Comparison of ENCODE assay signal across 19 cellular contexts in genomic region chr6:12420626-12421025, GRCh38.
DNase-seq lines count a peak whose midpoint lies in the region; ATAC-seq, FAIRE-seq and TF ChIP-seq lines count a peak whose summit lies in the region.
"Had no signal": no experiment of that assay in that cellular context is flagged by ENCODE, and none has a peak within 500 bp of the region (broad histone marks: within the 10 kb centered on the region; RNA-seq: fewer than 3 reads in every experiment).

No MANE protein-coding gene starts in this region.

- FAIRE-seq in TTC549 (lab: Jason Lieb, UNC): peak; percentile 83
- FAIRE-seq: endometrium, GM12891 had no signal

- H3K27ac ChIP-seq in caudate nucleus (ENCODE audit: low read depth, low read length): no peak overlapping the region
- H3K27ac ChIP-seq: psoas muscle had no signal

- DNase-seq in HCEC 1CT: peak; percentile 51
- DNase-seq in fibroblast of gingiva (ENCODE audit: low read depth): peak; percentile 17
- peak; percentile 93 for DNase-seq in retinal pigment epithelial cell (ENCODE audit: low read depth)
- no peak for DNase-seq in posterior vena cava (ENCODE audit: low spot score)
- no peak for DNase-seq in activated CD8-positive, alpha-beta T cell treated with anti-CD3 and anti-CD28 coated beads for 36 hours
- no peak for DNase-seq in iPS-NIHi11 (ENCODE audit: low spot score)
- no peak for DNase-seq in caudate nucleus (lab: John Stamatoyannopoulos, UW)
- DNase-seq: activated CD8-positive, alpha-beta memory T cell treated with anti-CD3 and anti-CD28 coated beads, Interleukin-2, amount 50 U/mL, for 4 hours; activated naive CD4-positive, alpha-beta T cell treated with anti-CD3 and anti-CD28 coated beads, Interleukin-2, amount 50 U/mL, for 16 hours; CD4-positive, alpha-beta memory T cell; hippocampal formation; KG1; left ventricle myocardium superior; NCI-H345; psoas muscle; T-cell had no signal

- peaks cover 1% of the 10 kb centered on the region for H3K27me3 Mint-ChIP-seq in activated CD8-positive, alpha-beta T cell treated with anti-CD3 and anti-CD28 coated beads for 36 hours

- intact Hi-C loops in posterior vena cava (cut with DNase I): no loop called here
- intact Hi-C loops in activated CD8-positive, alpha-beta T cell treated with anti-CD3 and anti-CD28 coated beads for 36 hours (cut with micrococcal nuclease): no loop called here

- POLR2A ChIA-PET in activated CD8-positive, alpha-beta T cell treated with anti-CD3 and anti-CD28 coated beads for 36 hours (lab: Charles Lee): no interaction called here

- no peak overlapping the region for H3K4me3 ChIP-seq in retinal pigment epithelial cell (ENCODE audit: low read length)
- H3K4me3 ChIP-seq: psoas muscle had no signal

- peaks cover 8% of the 10 kb centered on the region for H3K9me3 Mint-ChIP-seq in activated CD8-positive, alpha-beta T cell treated with anti-CD3 and anti-CD28 coated beads for 36 hours

- no peak for TF ChIP-seq CTCF in retinal pigment epithelial cell (conservative IDR thresholded peaks at IDR 0.05; ENCODE audit: low read depth, low read length)
- no peak for TF ChIP-seq CTCF in activated CD8-positive, alpha-beta T cell treated with anti-CD3 and anti-CD28 coated beads for 36 hours (IDR thresholded peaks at IDR 0.05)

- H3K27ac Mint-ChIP-seq in activated CD8-positive, alpha-beta T cell treated with anti-CD3 and anti-CD28 coated beads for 36 hours: no peak overlapping the region
- H3K27ac Mint-ChIP-seq: CD4-positive, alpha-beta memory T cell; T-cell had no signal

- no peak overlapping the region for H3K4me3 Mint-ChIP-seq in activated CD8-positive, alpha-beta T cell treated with anti-CD3 and anti-CD28 coated beads for 36 hours
- H3K4me3 Mint-ChIP-seq: CD4-positive, alpha-beta memory T cell; T-cell had no signal

- no peaks in the 10 kb centered on the region for H3K36me3 Mint-ChIP-seq in activated CD8-positive, alpha-beta T cell treated with anti-CD3 and anti-CD28 coated beads for 36 hours (ENCODE audit: low read depth)
- H3K36me3 Mint-ChIP-seq: CD4-positive, alpha-beta memory T cell; T-cell had no signal

- H3K4me1 Mint-ChIP-seq in activated CD8-positive, alpha-beta T cell treated with anti-CD3 and anti-CD28 coated beads for 36 hours (ENCODE audit: low read depth): no peaks in the 10 kb centered on the region
- H3K4me1 Mint-ChIP-seq: CD4-positive, alpha-beta memory T cell; T-cell had no signal

- CTCF ChIA-PET in activated CD8-positive, alpha-beta T cell treated with anti-CD3 and anti-CD28 coated beads for 36 hours (lab: Charles Lee): no interaction called here

- ATAC-seq in activated CD8-positive, alpha-beta T cell treated with anti-CD3 and anti-CD28 coated beads for 36 hours: no peak
- ATAC-seq: left ventricle myocardium superior, psoas muscle, T-cell had no signal

Comparison
In these comparisons a context has a peak if more than half of its experiments do, and no peak if none do; other contexts are left out.
1. DNase-seq: peak in HCEC 1CT (single experiment), fibroblast of gingiva (single experiment) and retinal pigment epithelial cell (single experiment); none in posterior vena cava (single experiment), activated CD8-positive, alpha-beta T cell treated with anti-CD3 and anti-CD28 coated beads for 36 hours (single experiment), iPS-NIHi11 (single experiment) and caudate nucleus (0 of 61).